In the genomic region with DNA sequence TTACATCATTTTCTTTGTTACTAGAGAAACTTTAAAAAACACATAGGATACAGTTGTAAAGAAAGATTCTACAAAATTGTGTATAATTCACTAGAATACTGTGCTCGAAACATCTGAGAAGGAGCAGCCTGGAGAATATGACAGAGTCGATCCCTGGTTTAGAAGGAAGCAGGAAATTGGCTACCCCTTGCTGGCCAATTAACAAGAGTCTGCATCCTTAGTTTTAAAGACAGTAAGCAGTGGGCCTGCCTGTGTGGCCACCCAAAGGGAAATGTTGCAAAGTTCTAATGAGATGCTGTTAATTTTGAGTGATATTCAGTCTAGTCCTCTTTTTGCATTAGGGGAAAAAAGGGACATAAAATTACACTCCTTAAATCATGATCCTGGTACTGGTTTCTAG, we compare ENCODE assay signal across 28 cellular contexts.
A peak's percentile ranks its signal among the peaks of the same experiment; 100 is the strongest.
DNase-seq lines count a peak whose midpoint lies in the region; ATAC-seq and TF ChIP-seq lines count a peak whose summit lies in the region.
"Had no signal": no experiment of that assay in that cellular context is flagged by ENCODE, and none has a peak within 500 bp of the region (broad histone marks: within the 10 kb centered on the region; RNA-seq: fewer than 3 reads in every experiment).

No MANE protein-coding gene starts in this region.

- 60 to 66% methylated on average over 2 of the region's 2 CpGs for WGBS in endodermal cell (ENCODE audit: insufficient coverage in 1 of 2, insufficient read length in 1 of 2), 2 experiments

- peak; percentile 58 for DNase-seq in NCI-H2107 treated with DMSO at 0.1 percent for 48 hours (lab: John Stamatoyannopoulos, UW; ENCODE audit: unreplicated experiment)
- no peak for DNase-seq in NCI-H2107 (lab: John Stamatoyannopoulos, UW)
- peak; percentile 45 for DNase-seq in endodermal cell
- peak; percentile 28 for DNase-seq in neural progenitor cell (ENCODE audit: low spot score)
- DNase-seq in NCI-H1930 (lab: John Stamatoyannopoulos, UW), result no peak
- DNase-seq: activated CD4-positive, alpha-beta T cell treated with anti-CD3 and anti-CD28 coated beads, Interleukin-2, amount 50 U/mL, for 1 hour; activated CD4-positive, CD25-positive, alpha-beta regulatory T cell; activated effector memory CD4-positive, alpha-beta T cell treated with Interleukin-2 at 50 U/mL for 16 hours; activated T-cell treated with anti-CD3 and anti-CD28 coated beads, Interleukin-2, amount 50 U/mL, for 1 hour; anterior cingulate cortex; CD4-positive, CD25-positive, alpha-beta regulatory T cell; gastrocnemius medialis; NCI-H1694; NCI-H446; sigmoid colon; stimulated activated CD4-positive, alpha-beta T cell treated with anti-CD3 and anti-CD28 coated beads, Interleukin-12 subunit alpha, Interleukin-12 subunit beta, amount 100 ng/mL, for 4 hours; stimulated activated CD4-positive, alpha-beta T cell treated with anti-CD3 and anti-CD28 coated beads, Interleukin-2, amount 100 ng/mL, for 48 hours; stomach; thyroid gland had no signal

- H3K27me3 Mint-ChIP-seq in endodermal cell (ENCODE audit: insufficient read depth), result no peaks in the 10 kb centered on the region
- no peaks in the 10 kb centered on the region for H3K27me3 Mint-ChIP-seq in neural progenitor cell (ENCODE audit: insufficient read depth, low read depth)
- H3K27me3 Mint-ChIP-seq: activated naive CD8-positive, alpha-beta T cell; CD4-positive, CD25-positive, alpha-beta regulatory T cell had no signal

- H3K79me2 ChIP-seq in Loucy (ENCODE audit: insufficient read depth, low read length) (no peaks in the 10 kb centered on the region), neural progenitor cell (ENCODE audit: low read depth) (no peaks in the 10 kb centered on the region)

- H3K4me3 ChIP-seq in Loucy (ENCODE audit: low read length, poor library complexity, severe bottlenecking) (no peak overlapping the region), endodermal cell (ENCODE audit: low read length) (no peak overlapping the region), neural progenitor cell (no peak overlapping the region)
- H3K4me3 ChIP-seq: breast epithelium, gastrocnemius medialis, lung, prostate gland, sigmoid colon, stomach, thyroid gland, vagina had no signal

- peaks cover 41% of the 10 kb centered on the region for H3K4me1 Mint-ChIP-seq in endodermal cell
- peaks cover 39% of the 10 kb centered on the region for H3K4me1 Mint-ChIP-seq in neural progenitor cell
- H3K4me1 Mint-ChIP-seq: CD4-positive, CD25-positive, alpha-beta regulatory T cell had no signal

- H2AFZ ChIP-seq in Loucy (ENCODE audit: low read length) (no peak overlapping the region), neural progenitor cell (replicated peaks) (no peak overlapping the region)

- H3K9me3 Mint-ChIP-seq in endodermal cell (peaks cover 2% of the 10 kb centered on the region), neural progenitor cell (peaks cover 6% of the 10 kb centered on the region)

- H3K4me2 ChIP-seq in Loucy (ENCODE audit: low read depth, low read length, poor library complexity, severe bottlenecking), result peak overlapping the region; percentile 51
- peak overlapping the region; percentile 54 for H3K4me2 ChIP-seq in neural progenitor cell

- no peak for ATAC-seq in HG03378 (IDR thresholded peaks at IDR 0.05; ENCODE audit: unreplicated experiment)
- ATAC-seq in GM21717 (IDR thresholded peaks at IDR 0.05; ENCODE audit: unreplicated experiment), result no peak
- ATAC-seq: gastrocnemius medialis, HCT116 had no signal

- no peaks in the 10 kb centered on the region for H3K27me3 ChIP-seq in Loucy (ENCODE audit: insufficient read depth, low read length, poor library complexity, severe bottlenecking)
- no peaks in the 10 kb centered on the region for H3K27me3 ChIP-seq in endodermal cell (ENCODE audit: control insufficient read depth, insufficient read depth, low read length, poor library complexity, severe bottlenecking)
- no peaks in the 10 kb centered on the region for H3K27me3 ChIP-seq in neural progenitor cell
- H3K27me3 ChIP-seq: breast epithelium, gastrocnemius medialis, sigmoid colon, stomach, thyroid gland, vagina had no signal

- H3K4me1 ChIP-seq in Loucy (ENCODE audit: insufficient read depth, low read length, poor library complexity, severe bottlenecking) (no peaks in the 10 kb centered on the region), endodermal cell (ENCODE audit: control insufficient read depth, insufficient read depth, low read length) (peaks cover 20% of the 10 kb centered on the region), neural progenitor cell (peaks cover 44% of the 10 kb centered on the region)
- H3K4me1 ChIP-seq: breast epithelium, gastrocnemius medialis, prostate gland, sigmoid colon, thyroid gland, vagina had no signal

- H3K27ac Mint-ChIP-seq in endodermal cell, result peak overlapping the region; percentile 12
- H3K27ac Mint-ChIP-seq in neural progenitor cell, result peak overlapping the region; percentile 78
- H3K27ac Mint-ChIP-seq: activated naive CD8-positive, alpha-beta T cell; CD4-positive, CD25-positive, alpha-beta regulatory T cell had no signal

- no peaks in the 10 kb centered on the region for H3F3A ChIP-seq in Loucy (ENCODE audit: low read depth)
- peaks cover 25% of the 10 kb centered on the region for H3F3A ChIP-seq in neural progenitor cell (ENCODE audit: low read depth)

- H3K36me3 Mint-ChIP-seq in endodermal cell (ENCODE audit: low read depth), result no peaks in the 10 kb centered on the region
- no peaks in the 10 kb centered on the region for H3K36me3 Mint-ChIP-seq in neural progenitor cell
- H3K36me3 Mint-ChIP-seq: activated naive CD8-positive, alpha-beta T cell; CD4-positive, CD25-positive, alpha-beta regulatory T cell had no signal

- peak overlapping the region; percentile 48 for H3K27ac ChIP-seq in endodermal cell (ENCODE audit: low read depth, low read length)
- H3K27ac ChIP-seq in neural progenitor cell, result peak overlapping the region; percentile 53
- H3K27ac ChIP-seq: breast epithelium, gastrocnemius medialis, prostate gland, sigmoid colon, stomach, thyroid gland, vagina had no signal

- no peaks in the 10 kb centered on the region for H3K9me2 ChIP-seq in Loucy (replicated peaks; ENCODE audit: low read depth, low read length)

- no peak overlapping the region for H3K9ac ChIP-seq in Loucy (ENCODE audit: low read depth, low read length, poor library complexity, severe bottlenecking)
- H3K9ac ChIP-seq in endodermal cell (ENCODE audit: extremely low read depth, low read length, poor library complexity, severe bottlenecking), result no peak overlapping the region
- H3K9ac ChIP-seq in neural progenitor cell, result no peak overlapping the region

- H3K4me3 Mint-ChIP-seq in endodermal cell (no peak overlapping the region), neural progenitor cell (peak overlapping the region; percentile 64)
- H3K4me3 Mint-ChIP-seq: activated naive CD8-positive, alpha-beta T cell; CD4-positive, CD25-positive, alpha-beta regulatory T cell had no signal

- H4K20me1 ChIP-seq in Loucy (ENCODE audit: insufficient read depth, low read length, poor library complexity, severe bottlenecking), result no peaks in the 10 kb centered on the region
- H4K20me1 ChIP-seq in neural progenitor cell (ENCODE audit: low read depth), result no peaks in the 10 kb centered on the region

- H3K36me3 ChIP-seq in Loucy (ENCODE audit: insufficient read depth, low read length) (no peaks in the 10 kb centered on the region), endodermal cell (ENCODE audit: control insufficient read depth, insufficient read depth, low read length) (no peaks in the 10 kb centered on the region), neural progenitor cell (no peaks in the 10 kb centered on the region)
- H3K36me3 ChIP-seq: breast epithelium, gastrocnemius medialis, prostate gland, sigmoid colon, stomach, thyroid gland, vagina had no signal

- H3K9me3 ChIP-seq in Loucy (ENCODE audit: insufficient read depth, low read depth, low read length) (no peaks in the 10 kb centered on the region), endodermal cell (ENCODE audit: control insufficient read depth, low read length) (no peaks in the 10 kb centered on the region), neural progenitor cell (ENCODE audit: low read depth) (no peaks in the 10 kb centered on the region)
- H3K9me3 ChIP-seq: breast epithelium, gastrocnemius medialis, prostate gland, sigmoid colon, stomach, thyroid gland, vagina had no signal

- TF ChIP-seq CTCF in Loucy (conservative IDR thresholded peaks at IDR 0.05; ENCODE audit: low read length) (no peak), endodermal cell (conservative IDR thresholded peaks at IDR 0.05) (no peak), neural progenitor cell (IDR thresholded peaks at IDR 0.05) (no peak)

Comparison
In these comparisons a context has a peak if more than half of its experiments do, and no peak if none do; other contexts are left out.
1. DNase-seq: peak in NCI-H2107 treated with DMSO at 0.1 percent for 48 hours (single experiment), endodermal cell (single experiment) and neural progenitor cell (single experiment); none in NCI-H2107 (single experiment) and NCI-H1930 (0 of 2).